Comparison of ENCODE assay signal across 9 cellular contexts in the genomic region with DNA sequence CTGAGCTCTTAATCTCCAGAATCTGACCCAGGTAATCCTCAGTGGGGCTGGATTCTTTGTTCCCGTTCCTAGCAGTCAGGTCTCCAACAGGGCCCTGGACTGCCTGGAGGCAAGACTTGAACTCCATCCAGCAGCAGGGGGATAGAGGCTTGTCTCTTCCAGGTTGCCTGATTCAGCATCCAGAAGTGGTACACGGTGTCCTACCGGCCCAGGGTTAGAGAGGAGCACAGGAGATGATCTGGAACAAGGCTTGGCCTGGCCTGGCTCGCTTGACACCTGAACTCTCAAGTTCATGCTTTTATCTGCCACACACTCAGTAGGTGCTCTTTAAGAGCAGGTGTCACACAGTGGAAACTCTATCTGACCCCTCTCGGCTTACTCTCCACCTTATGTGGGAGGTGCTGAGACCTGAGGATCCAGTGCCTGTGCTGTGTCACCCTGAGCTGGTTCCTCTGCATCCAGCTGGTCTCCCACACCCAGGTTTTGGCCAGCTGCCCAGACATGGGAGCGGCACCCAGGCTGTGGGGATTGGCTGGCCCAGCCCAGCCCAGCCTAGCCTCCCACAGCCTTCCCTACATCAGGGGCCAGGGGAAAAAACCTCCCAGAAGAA. TPM values are rescaled to one million over a fixed set of nuclear protein-coding genes. Genes with fewer than 3 reads are reported as not detected.
DNase-seq lines count a peak whose midpoint lies in the region; ATAC-seq and TF ChIP-seq lines count a peak whose summit lies in the region.
"Had no signal": no experiment of that assay in that cellular context is flagged by ENCODE, and none has a peak within 500 bp of the region (broad histone marks: within the 10 kb centered on the region; RNA-seq: fewer than 3 reads in every experiment).

A gene with protein sequence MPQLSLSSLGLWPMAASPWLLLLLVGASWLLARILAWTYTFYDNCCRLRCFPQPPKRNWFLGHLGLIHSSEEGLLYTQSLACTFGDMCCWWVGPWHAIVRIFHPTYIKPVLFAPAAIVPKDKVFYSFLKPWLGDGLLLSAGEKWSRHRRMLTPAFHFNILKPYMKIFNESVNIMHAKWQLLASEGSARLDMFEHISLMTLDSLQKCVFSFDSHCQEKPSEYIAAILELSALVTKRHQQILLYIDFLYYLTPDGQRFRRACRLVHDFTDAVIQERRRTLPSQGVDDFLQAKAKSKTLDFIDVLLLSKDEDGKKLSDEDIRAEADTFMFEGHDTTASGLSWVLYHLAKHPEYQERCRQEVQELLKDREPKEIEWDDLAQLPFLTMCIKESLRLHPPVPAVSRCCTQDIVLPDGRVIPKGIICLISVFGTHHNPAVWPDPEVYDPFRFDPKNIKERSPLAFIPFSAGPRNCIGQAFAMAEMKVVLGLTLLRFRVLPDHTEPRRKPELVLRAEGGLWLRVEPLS (plus strand): TSS at position 604 of the 610 bp plus-strand sequence. CDS start 519 bp downstream, outside the sequence.

- peaks cover 0 to 4% (median 0%) of the 10 kb centered on the region in 3 donors for H3K36me3 ChIP-seq in esophagus squamous epithelium
- H3K36me3 ChIP-seq in prostate gland: no peaks in the 10 kb centered on the region
- no peaks in the 10 kb centered on the region for H3K36me3 ChIP-seq in gastroesophageal sphincter

- H3K9me3 ChIP-seq in esophagus squamous epithelium (no peaks in the 10 kb centered on the region), prostate gland (no peaks in the 10 kb centered on the region), gastroesophageal sphincter (no peaks in the 10 kb centered on the region)

- H3K27me3 ChIP-seq in esophagus squamous epithelium (peaks cover 0 to 11% (median 0%) of the 10 kb centered on the region in 4 donors), prostate gland (replicated peaks; ENCODE audit: insufficient read depth) (no peaks in the 10 kb centered on the region), gastroesophageal sphincter (peaks cover 17% of the 10 kb centered on the region)

- 43 to 53% methylated on average over 2 to 3 of the region's 6 CpGs for WGBS in esophagus squamous epithelium, 2 donors
- WGBS in prostate gland: 33% methylated on average over 6 of the region's 6 CpGs
- 20% methylated on average over 1 of the region's 6 CpGs; no CpG with 5 or more reads in 1 of the 2 donors for WGBS in gastroesophageal sphincter (ENCODE audit: low coverage in 1 of 2), 2 donors

- intact Hi-C loops in esophagus squamous epithelium (cut with DNase I): no loop called here
- intact Hi-C loops in prostate gland (cut with DNase I): no loop called here

- TF ChIP-seq POLR2A in esophagus squamous epithelium (IDR thresholded peaks at IDR 0.05) (no peak), prostate gland (IDR thresholded peaks at IDR 0.05) (peak; percentile 11), gastroesophageal sphincter (IDR thresholded peaks at IDR 0.05) (no peak)

- no peak for TF ChIP-seq EP300 in gastroesophageal sphincter (IDR thresholded peaks at IDR 0.05)

- ATAC-seq in gastroesophageal sphincter (no peak), GM21717 (IDR thresholded peaks at IDR 0.05; ENCODE audit: unreplicated experiment) (no peak)

- peaks cover 18 to 46% (median 18%) of the 10 kb centered on the region in 3 donors for H3K4me1 ChIP-seq in esophagus squamous epithelium
- H3K4me1 ChIP-seq in prostate gland (replicated peaks): no peaks in the 10 kb centered on the region
- H3K4me1 ChIP-seq in gastroesophageal sphincter: peaks cover 0 to 4% (median 0%) of the 10 kb centered on the region in 3 donors

- DNase-seq in H4 (ENCODE audit: low spot score): peak; percentile 94
- DNase-seq in NCI-H774 (lab: John Stamatoyannopoulos, UW): peak; percentile 93
- DNase-seq in esophagus squamous epithelium (lab: John Stamatoyannopoulos, UW): no peak
- peak; percentile 79 for DNase-seq in prostate gland (ENCODE audit: low spot score)
- DNase-seq in NCI-H446 treated with DMSO at 0.1 percent for 48 hours (lab: John Stamatoyannopoulos, UW): no peak
- no peak for DNase-seq in cortex of kidney (lab: John Stamatoyannopoulos, UW)
- DNase-seq: Karpas-422 had no signal

- H3K4me3 ChIP-seq in esophagus squamous epithelium (peak within 1 kb of the TSS; percentile 5 to 26 (median 20)), prostate gland (no peak within 1 kb of the TSS), gastroesophageal sphincter (no peak within 1 kb of the TSS)

- peak within 1 kb of the TSS; percentile 86 to 93 (median 90) for H3K27ac ChIP-seq in esophagus squamous epithelium
- H3K27ac ChIP-seq in prostate gland: no peak within 1 kb of the TSS
- H3K27ac ChIP-seq in gastroesophageal sphincter: no peak within 1 kb of the TSS

- no peak for TF ChIP-seq CTCF in esophagus squamous epithelium (IDR thresholded peaks at IDR 0.05)
- TF ChIP-seq CTCF in prostate gland (IDR thresholded peaks at IDR 0.05): no peak
- TF ChIP-seq CTCF in gastroesophageal sphincter (IDR thresholded peaks at IDR 0.05): no peak

RNA-seq across cellular contexts. Expression of the gene that starts here (rescaled TPM):
- total RNA-seq in H4 (2014; rRNA removed; shearing (Covaris generic)): 0.08 and 0.17 TPM in 2 replicates
- total RNA-seq in esophagus squamous epithelium (10 to 100 TPM; 31.2 to 86.2 (median 43.5) TPM), prostate gland (1 to 10 TPM in 1 of 2 donors, under 1 TPM in 1; 0.28 to 2.0 TPM), gastroesophageal sphincter (1 to 10 TPM in 1 of 4 donors, under 1 TPM in 2, not detected in 1; 0.08 to 5.3 (median 0.81) TPM)

Comparison
In these comparisons a context has a peak if more than half of its experiments do, and no peak if none do; other contexts are left out.
1. RNA of the gene that starts here (total RNA-seq): 31.2 to 86.2 TPM in esophagus squamous epithelium; 0.28 to 2.0 TPM in prostate gland, 0.08 to 5.3 TPM in gastroesophageal sphincter and 0.08 to 0.17 TPM in H4; every median in the first group is over 4 times any median in the second.
2. Peak in DNase-seq in H4; RNA of the gene not detected or under 1 TPM.
3. DNase-seq: peak in NCI-H774 (single experiment) and prostate gland (single experiment); none in esophagus squamous epithelium (single experiment), NCI-H446 treated with DMSO at 0.1 percent for 48 hours (single experiment) and cortex of kidney (single experiment).
4. H3K27ac ChIP-seq: peak in esophagus squamous epithelium (4 of 4); none in prostate gland (0 of 2) and gastroesophageal sphincter (0 of 4).
5. H3K4me3 ChIP-seq: peak in esophagus squamous epithelium (4 of 4); none in prostate gland (0 of 2) and gastroesophageal sphincter (0 of 2).